In genomic region chr1:8706995-8707396, GRCh38 we compare ENCODE assay signal across 10 cellular contexts.
DNase-seq lines count a peak whose midpoint lies in the region; ATAC-seq and TF ChIP-seq lines count a peak whose summit lies in the region.
"Had no signal": no experiment of that assay in that cellular context is flagged by ENCODE, and none has a peak within 500 bp of the region (broad histone marks: within the 10 kb centered on the region; RNA-seq: fewer than 3 reads in every experiment).

No MANE protein-coding gene starts in this region.

- POLR2A ChIA-PET in RWPE1 (lab: Yijun Ruan, JAX; ENCODE audit: low non-redundant PET), result interaction anchor here (0.5 kb wide), 1 partner anchor 11 kb away, joined by 3 read pairs; no protein-coding TSS in a partner anchor

- H3K27ac ChIP-seq in RWPE1, result no peak overlapping the region
- H3K27ac ChIP-seq: BLaER1 had no signal

- no peak for TF ChIP-seq CTCF in BE2C (IDR thresholded peaks at IDR 0.05; ENCODE audit: low read depth, low read length)
- TF ChIP-seq CTCF in RWPE1 (conservative IDR thresholded peaks at IDR 0.05; ENCODE audit: low read depth), result no peak

- no peaks in the 10 kb centered on the region for H3K27me3 ChIP-seq in BE2C
- H3K27me3 ChIP-seq: BLaER1 had no signal

- no peak for ATAC-seq in HG02759 (IDR thresholded peaks at IDR 0.05; ENCODE audit: unreplicated experiment)
- no peak for ATAC-seq in GM19397 (IDR thresholded peaks at IDR 0.05; ENCODE audit: unreplicated experiment)
- ATAC-seq in HG03378 (IDR thresholded peaks at IDR 0.05; ENCODE audit: unreplicated experiment), result no peak

- peak overlapping the region; percentile 14; the same call in 1 of the 2 replicates for H3K4me3 ChIP-seq in BE2C (ENCODE audit: low read depth, low read length)
- H3K4me3 ChIP-seq: BLaER1 had no signal

- H3K9me3 ChIP-seq in BE2C, result no peaks in the 10 kb centered on the region
- H3K9me3 ChIP-seq: BLaER1 had no signal

- H3K36me3 ChIP-seq in BE2C, result no peaks in the 10 kb centered on the region

- CTCF ChIA-PET in RWPE1 (lab: Yijun Ruan, JAX), result no interaction called here

- DNase-seq in BE2C (peak; percentile 63), NCI-H1417 (lab: John Stamatoyannopoulos, UW) (peak; percentile 84 to 99 (median 92)), RWPE1 (ENCODE audit: low spot score) (peak; percentile 16), islet precursor cell (peak; percentile 85), activated gamma-delta T cell (lab: John Stamatoyannopoulos, UW) (no peak)
- DNase-seq: substantia nigra had no signal

- H3K4me1 ChIP-seq in BE2C, result peaks cover 8% of the 10 kb centered on the region
